4 cellular contexts compared by ENCODE assay signal in genomic region chr11:119017377-119017776, GRCh38. TPM values are rescaled to one million over a fixed set of nuclear protein-coding genes. Genes with fewer than 3 reads are reported as not detected.
DNase-seq lines count a peak whose midpoint lies in the region; TF ChIP-seq lines count a peak whose summit lies in the region.
"Not testable (repeated sequence)": the region's sequence is repeated elsewhere in the genome, so short reads cannot be mapped to it uniquely, and the experiment has no call there.

No MANE protein-coding gene starts in this region.

- H3K9me3 Mint-ChIP-seq in activated T-helper 1 cell treated with anti-CD3 and anti-CD28 coated beads, Interleukin-12 subunit alpha, Interleukin-12 subunit beta, Interleukin-2, Interleukin-4 antibody, amounts not matched to agents 30 ng/mL and 10 ng/mL and 1 ng/mL, durations not matched to agents 14 hours and 24 hours and 36 hours: not testable (repeated sequence)

- intact Hi-C loops in activated T-helper 1 cell treated with anti-CD3 and anti-CD28 coated beads, Interleukin-12 subunit alpha, Interleukin-12 subunit beta, Interleukin-2, Interleukin-4 antibody, amounts not matched to agents 30 ng/mL and 10 ng/mL and 1 ng/mL, durations not matched to agents 14 hours and 24 hours and 36 hours (cut with micrococcal nuclease): loop anchor here (5.0 kb wide), 1 partner anchor 190 kb away; the partner anchor contains the start of gene CBL

- peak overlapping the region; percentile 91 for H3K27ac ChIP-seq in cardiac muscle cell
- peak overlapping the region; percentile 84 for H3K27ac ChIP-seq in rectal smooth muscle tissue (ENCODE audit: low read depth, low read length)

- H3K27me3 ChIP-seq in cardiac muscle cell; rectal smooth muscle tissue (ENCODE audit: control insufficient read depth, insufficient read depth, low read length): not testable (repeated sequence)

- not testable (repeated sequence) for H3K4me1 ChIP-seq in cardiac muscle cell (ENCODE audit: low read depth); rectal smooth muscle tissue (ENCODE audit: control insufficient read depth, insufficient read depth, low read length)

- DNase-seq in activated T-helper 1 cell treated with anti-CD3 and anti-CD28 coated beads, Interleukin-12 subunit alpha, Interleukin-12 subunit beta, Interleukin-2, Interleukin-4 antibody, amounts not matched to agents 30 ng/mL and 10 ng/mL and 1 ng/mL, durations not matched to agents 14 hours and 24 hours and 36 hours (ENCODE audit: low spot score): not testable (repeated sequence)
- DNase-seq in cardiac muscle cell (ENCODE audit: low read depth in 1 of 2, low spot score in 1 of 2): peak in 1 of 2 donors; percentile 12

- not testable (repeated sequence) for H3K27me3 Mint-ChIP-seq in activated T-helper 1 cell treated with anti-CD3 and anti-CD28 coated beads, Interleukin-12 subunit alpha, Interleukin-12 subunit beta, Interleukin-2, Interleukin-4 antibody, amounts not matched to agents 30 ng/mL and 10 ng/mL and 1 ng/mL, durations not matched to agents 14 hours and 24 hours and 36 hours (ENCODE audit: insufficient read depth)

- not testable (repeated sequence) for H3K9me3 ChIP-seq in cardiac muscle cell (ENCODE audit: low read depth)

- H3K36me3 Mint-ChIP-seq in activated T-helper 1 cell treated with anti-CD3 and anti-CD28 coated beads, Interleukin-12 subunit alpha, Interleukin-12 subunit beta, Interleukin-2, Interleukin-4 antibody, amounts not matched to agents 30 ng/mL and 10 ng/mL and 1 ng/mL, durations not matched to agents 14 hours and 24 hours and 36 hours (ENCODE audit: low read depth): peaks cover 62% of the 10 kb centered on the region

- H3K4me3 ChIP-seq in GM08714 (ENCODE audit: low read length) (peak overlapping the region; percentile 77), cardiac muscle cell (peak overlapping the region; percentile 72), rectal smooth muscle tissue (ENCODE audit: low read length) (peak overlapping the region; percentile 68)

- H3K36me3 ChIP-seq in cardiac muscle cell (peaks cover 47% of the 10 kb centered on the region), rectal smooth muscle tissue (ENCODE audit: control insufficient read depth, insufficient read depth, low read length) (peaks cover 23% of the 10 kb centered on the region)

- peak overlapping the region; percentile 93 for H3K9ac ChIP-seq in rectal smooth muscle tissue (ENCODE audit: low read length)

- H3K4me3 Mint-ChIP-seq in activated T-helper 1 cell treated with anti-CD3 and anti-CD28 coated beads, Interleukin-12 subunit alpha, Interleukin-12 subunit beta, Interleukin-2, Interleukin-4 antibody, amounts not matched to agents 30 ng/mL and 10 ng/mL and 1 ng/mL, durations not matched to agents 14 hours and 24 hours and 36 hours: peak overlapping the region; percentile 99

- peak overlapping the region; percentile 100 for H3K27ac Mint-ChIP-seq in activated T-helper 1 cell treated with anti-CD3 and anti-CD28 coated beads, Interleukin-12 subunit alpha, Interleukin-12 subunit beta, Interleukin-2, Interleukin-4 antibody, amounts not matched to agents 30 ng/mL and 10 ng/mL and 1 ng/mL, durations not matched to agents 14 hours and 24 hours and 36 hours

- peaks cover 41% of the 10 kb centered on the region for H3K4me1 Mint-ChIP-seq in activated T-helper 1 cell treated with anti-CD3 and anti-CD28 coated beads, Interleukin-12 subunit alpha, Interleukin-12 subunit beta, Interleukin-2, Interleukin-4 antibody, amounts not matched to agents 30 ng/mL and 10 ng/mL and 1 ng/mL, durations not matched to agents 14 hours and 24 hours and 36 hours (ENCODE audit: low read depth)

- TF ChIP-seq CTCF in cardiac muscle cell (IDR thresholded peaks at IDR 0.05; ENCODE audit: low read depth, low read length): not testable (repeated sequence)

RNA-seq across cellular contexts. Expression of gene RPS25, which starts 0.8 kb away (rescaled TPM):
- 1,440 and 1,455 TPM in 2 replicates for total RNA-seq in activated T-helper 1 cell treated with anti-CD3 and anti-CD28 coated beads, Interleukin-12 subunit alpha, Interleukin-12 subunit beta, Interleukin-2, Interleukin-4 antibody, amounts not matched to agents 30 ng/mL and 10 ng/mL and 1 ng/mL, durations not matched to agents 14 hours and 24 hours and 36 hours
- 837 and 1,038 TPM in 2 replicates for total RNA-seq in cardiac muscle cell
- polyA plus RNA-seq in cardiac muscle cell: 1,114 and 1,223 TPM in 2 replicates

RNA-seq across cellular contexts. Expression of gene TRAPPC4, which starts 1.2 kb away (rescaled TPM):
- 141 and 142 TPM in 2 replicates for total RNA-seq in activated T-helper 1 cell treated with anti-CD3 and anti-CD28 coated beads, Interleukin-12 subunit alpha, Interleukin-12 subunit beta, Interleukin-2, Interleukin-4 antibody, amounts not matched to agents 30 ng/mL and 10 ng/mL and 1 ng/mL, durations not matched to agents 14 hours and 24 hours and 36 hours
- 56.1 and 64.8 TPM in 2 replicates for total RNA-seq in cardiac muscle cell
- 130 and 166 TPM in 2 replicates for polyA plus RNA-seq in cardiac muscle cell

RNA-seq across cellular contexts. Expression of gene SLC37A4, which starts 13.3 kb away (rescaled TPM):
- 24.3 and 28.7 TPM in 2 replicates for total RNA-seq in activated T-helper 1 cell treated with anti-CD3 and anti-CD28 coated beads, Interleukin-12 subunit alpha, Interleukin-12 subunit beta, Interleukin-2, Interleukin-4 antibody, amounts not matched to agents 30 ng/mL and 10 ng/mL and 1 ng/mL, durations not matched to agents 14 hours and 24 hours and 36 hours
- total RNA-seq in cardiac muscle cell: 38.7 and 41.4 TPM in 2 replicates
- 36.7 and 41.3 TPM in 2 replicates for polyA plus RNA-seq in cardiac muscle cell

RNA-seq across cellular contexts. Expression of gene CENATAC, which starts 19.4 kb away (rescaled TPM):
- total RNA-seq in activated T-helper 1 cell treated with anti-CD3 and anti-CD28 coated beads, Interleukin-12 subunit alpha, Interleukin-12 subunit beta, Interleukin-2, Interleukin-4 antibody, amounts not matched to agents 30 ng/mL and 10 ng/mL and 1 ng/mL, durations not matched to agents 14 hours and 24 hours and 36 hours: 50.1 and 53.6 TPM in 2 replicates
- total RNA-seq in cardiac muscle cell: 26.6 and 78.2 TPM in 2 replicates
- 25.2 and 27.0 TPM in 2 replicates for polyA plus RNA-seq in cardiac muscle cell

RNA-seq across cellular contexts. Expression of gene HYOU1, which starts 39.6 kb away (rescaled TPM):
- total RNA-seq in activated T-helper 1 cell treated with anti-CD3 and anti-CD28 coated beads, Interleukin-12 subunit alpha, Interleukin-12 subunit beta, Interleukin-2, Interleukin-4 antibody, amounts not matched to agents 30 ng/mL and 10 ng/mL and 1 ng/mL, durations not matched to agents 14 hours and 24 hours and 36 hours: 216 and 219 TPM in 2 replicates
- total RNA-seq in cardiac muscle cell: 103 and 187 TPM in 2 replicates
- polyA plus RNA-seq in cardiac muscle cell: 65.5 and 125 TPM in 2 replicates
